ENCODE assay signal across 8 cellular contexts in genomic region chr9:109469646-109470358, GRCh38. TPM values are rescaled to one million over a fixed set of nuclear protein-coding genes. Genes with fewer than 3 reads are reported as not detected.
DNase-seq lines count a peak whose midpoint lies in the region; ATAC-seq and TF ChIP-seq lines count a peak whose summit lies in the region.

No MANE protein-coding gene starts in this region.

- H3K27ac Mint-ChIP-seq in nephron = peak overlapping the region in 1 of 3 experiments; percentile 0

- no peak overlapping the region for H3K27ac ChIP-seq in esophagus muscularis mucosa (replicated peaks in 1 of 4)
- H3K27ac ChIP-seq in subcutaneous abdominal adipose tissue (ENCODE audit: low read depth, low read length) = peak overlapping the region; percentile 89

- H3K4me1 ChIP-seq in esophagus muscularis mucosa (peaks cover 0 to 9% (median 4%) of the 10 kb centered on the region in 4 donors), subcutaneous abdominal adipose tissue (ENCODE audit: control insufficient read depth in 5 of 5, insufficient read depth in 5 of 5, low read length in 5 of 5) (peaks cover 0 to 31% (median 0%) of the 10 kb centered on the region in 5 donors)

- H3K9me3 ChIP-seq in esophagus muscularis mucosa (no peaks in the 10 kb centered on the region), subcutaneous abdominal adipose tissue (ENCODE audit: control insufficient read depth in 5 of 5, low read length in 5 of 5) (no peaks in the 10 kb centered on the region)

- TF ChIP-seq POLR2A in esophagus muscularis mucosa (IDR thresholded peaks at IDR 0.05; ENCODE audit: low read depth) = no peak

- H3K27me3 ChIP-seq in esophagus muscularis mucosa (peaks cover 0 to 3% (median 0%) of the 10 kb centered on the region in 4 donors), subcutaneous abdominal adipose tissue (ENCODE audit: control insufficient read depth in 5 of 5, insufficient read depth in 4 of 5, low read length in 5 of 5) (peaks cover 0 to 3% (median 0%) of the 10 kb centered on the region in 5 donors)

- TF ChIP-seq EP300 in esophagus muscularis mucosa (IDR thresholded peaks at IDR 0.05) = no peak

- intact Hi-C loops in esophagus muscularis mucosa (cut with DNase I) = loop anchor here (10.0 kb wide), 1 partner anchor 225 kb away; no protein-coding TSS in a partner anchor

- peak; percentile 95 for ATAC-seq in GM21390 (IDR thresholded peaks at IDR 0.05; ENCODE audit: unreplicated experiment)

- H3K4me3 ChIP-seq in esophagus muscularis mucosa = no peak overlapping the region
- H3K4me3 ChIP-seq in subcutaneous abdominal adipose tissue (ENCODE audit: low read depth in 1 of 5, low read length in 5 of 5) = no peak overlapping the region

- peaks cover 5% of the 10 kb centered on the region for H3K27me3 Mint-ChIP-seq in nephron (ENCODE audit: low read depth)

- TF ChIP-seq CTCF in esophagus muscularis mucosa (IDR thresholded peaks at IDR 0.05) (peak; percentile 70 to 92 (median 76)), nephron (IDR thresholded peaks at IDR 0.05; ENCODE audit: unreplicated experiment in 3 of 3) (peak; percentile 89 to 93 (median 89))

- WGBS in esophagus muscularis mucosa = 44% methylated on average over 13 of the region's 13 CpGs

- H3K36me3 ChIP-seq in esophagus muscularis mucosa (no peaks in the 10 kb centered on the region), subcutaneous abdominal adipose tissue (ENCODE audit: control insufficient read depth in 5 of 5, insufficient read depth in 5 of 5, low read length in 5 of 5) (no peaks in the 10 kb centered on the region)

- no peaks in the 10 kb centered on the region for H3K36me3 Mint-ChIP-seq in nephron (ENCODE audit: low read depth)

- H3K9me3 Mint-ChIP-seq in nephron = no peaks in the 10 kb centered on the region

- DNase-seq in DMS53 (lab: John Stamatoyannopoulos, UW) (peak; percentile 85), HS-5 (ENCODE audit: low read depth) (peak; percentile 33), NOMO-1 treated with DMSO at 0.1 percent for 48 hours (lab: John Stamatoyannopoulos, UW; ENCODE audit: unreplicated experiment) (peak; percentile 85), esophagus muscularis mucosa (ENCODE audit: extremely low spot score) (no peak)
- peak; percentile 77 for DNase-seq in activated CD8-positive, alpha-beta memory T cell treated with anti-CD3 and anti-CD28 coated beads, Interleukin-2, amount 50 U/mL, for 48 hours

- peak overlapping the region in 1 of 5 donors; percentile 17 for H3K9ac ChIP-seq in subcutaneous abdominal adipose tissue (ENCODE audit: low read length in 5 of 5)

- no peak overlapping the region for H3K4me3 Mint-ChIP-seq in nephron

- peaks cover 16% of the 10 kb centered on the region for H3K4me1 Mint-ChIP-seq in nephron

RNA-seq across cellular contexts. Expression of gene PTPN3, which starts 28.3 kb away (rescaled TPM):
- 1 to 10 TPM in 3 of 4 donors, under 1 TPM in 1; 0.83 to 2.0 (median 1.3) TPM for total RNA-seq in esophagus muscularis mucosa
